In the genomic region with DNA sequence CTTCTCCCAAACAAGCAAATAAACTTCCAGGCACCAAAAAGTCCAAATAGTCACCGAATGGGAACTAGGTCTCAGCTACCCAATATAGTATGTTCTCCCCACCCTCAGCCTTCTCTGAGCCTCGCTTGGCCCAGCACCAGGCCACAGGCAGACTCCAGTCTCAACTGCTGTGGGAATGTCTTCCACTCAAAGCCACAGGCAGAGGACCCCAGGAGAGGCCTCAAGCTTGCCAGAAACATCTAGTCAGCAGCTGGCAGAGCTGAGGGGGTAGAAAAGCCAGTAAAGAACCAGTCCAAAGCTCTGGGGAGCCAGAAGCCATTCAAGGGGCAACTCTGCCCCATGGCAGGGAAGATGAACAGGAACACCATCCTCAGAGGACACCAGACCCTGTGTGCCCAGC, we compare ENCODE assay signal across 12 cellular contexts. TPM values are rescaled to one million over a fixed set of nuclear protein-coding genes. Genes with fewer than 3 reads are reported as not detected.
DNase-seq lines count a peak whose midpoint lies in the region; ATAC-seq and TF ChIP-seq lines count a peak whose summit lies in the region.
"Had no signal": no experiment of that assay in that cellular context is flagged by ENCODE, and none has a peak within 500 bp of the region (broad histone marks: within the 10 kb centered on the region; RNA-seq: fewer than 3 reads in every experiment).

No MANE protein-coding gene starts in this region.

- H2BK15ac ChIP-seq in mesenchymal stem cell (ENCODE audit: low read depth, poor library complexity, severe bottlenecking), result peak overlapping the region; percentile 50

- 38 to 60% (median 53%) methylated on average over 2 of the region's 2 CpGs for whole genome bisulfite sequencing in heart left ventricle, 4 donors
- WGBS in mesenchymal stem cell, result 94% methylated on average over 2 of the region's 2 CpGs
- 64 to 83% methylated on average over 2 of the region's 2 CpGs for WGBS in thyroid gland, 2 donors

- peak overlapping the region in 1 of 2 experiments; percentile 16 for H3K18ac ChIP-seq in mesenchymal stem cell (ENCODE audit: low read depth in 1 of 2, low read length in 2 of 2)

- H3K27me3 Mint-ChIP-seq in activated T-helper 1 cell treated with anti-CD3 and anti-CD28 coated beads, Interleukin-12 subunit alpha, Interleukin-12 subunit beta, Interleukin-2, Interleukin-4 antibody, amounts not matched to agents 30 ng/mL and 10 ng/mL and 1 ng/mL, durations not matched to agents 14 hours and 24 hours and 36 hours (ENCODE audit: insufficient read depth), result no peaks in the 10 kb centered on the region
- H3K27me3 Mint-ChIP-seq in CD14-positive monocyte (ENCODE audit: low read depth in 3 of 3), result peaks cover 0 to 6% (median 1%) of the 10 kb centered on the region in 3 donors
- H3K27me3 Mint-ChIP-seq: progenitor cell of endocrine pancreas had no signal

- H3K27me3 ChIP-seq in heart left ventricle (no peaks in the 10 kb centered on the region), mesenchymal stem cell (ENCODE audit: control insufficient read depth in 1 of 2, insufficient read depth in 1 of 2, low read length in 2 of 2) (no peaks in the 10 kb centered on the region), thyroid gland (no peaks in the 10 kb centered on the region)
- H3K27me3 ChIP-seq: colonic mucosa had no signal

- peak overlapping the region; percentile 41 for H3K4me3 Mint-ChIP-seq in activated T-helper 1 cell treated with anti-CD3 and anti-CD28 coated beads, Interleukin-12 subunit alpha, Interleukin-12 subunit beta, Interleukin-2, Interleukin-4 antibody, amounts not matched to agents 30 ng/mL and 10 ng/mL and 1 ng/mL, durations not matched to agents 14 hours and 24 hours and 36 hours
- H3K4me3 Mint-ChIP-seq in CD14-positive monocyte, result no peak overlapping the region

- H3K14ac ChIP-seq in mesenchymal stem cell (ENCODE audit: low read length in 2 of 2), result peak overlapping the region in 1 of 2 experiments; percentile 57

- peaks cover 0 to 17% (median 12%) of the 10 kb centered on the region in 9 donors for H3K36me3 ChIP-seq in heart left ventricle
- peaks cover 14 to 17% of the 10 kb centered on the region in 2 experiments for H3K36me3 ChIP-seq in mesenchymal stem cell (ENCODE audit: control insufficient read depth in 1 of 2, insufficient read depth in 2 of 2, low read depth in 1 of 2, low read length in 2 of 2)
- H3K36me3 ChIP-seq in thyroid gland, result no peaks in the 10 kb centered on the region
- H3K36me3 ChIP-seq: colonic mucosa, thoracic aorta had no signal

- H2BK12ac ChIP-seq in mesenchymal stem cell (ENCODE audit: low read length in 2 of 2), result peak overlapping the region; percentile 35 to 87

- peaks cover 47% of the 10 kb centered on the region for H3K36me3 Mint-ChIP-seq in activated T-helper 1 cell treated with anti-CD3 and anti-CD28 coated beads, Interleukin-12 subunit alpha, Interleukin-12 subunit beta, Interleukin-2, Interleukin-4 antibody, amounts not matched to agents 30 ng/mL and 10 ng/mL and 1 ng/mL, durations not matched to agents 14 hours and 24 hours and 36 hours (ENCODE audit: low read depth)
- H3K36me3 Mint-ChIP-seq in CD14-positive monocyte, result peaks cover 8 to 23% of the 10 kb centered on the region in 2 donors

- H3K27ac Mint-ChIP-seq in activated T-helper 1 cell treated with anti-CD3 and anti-CD28 coated beads, Interleukin-12 subunit alpha, Interleukin-12 subunit beta, Interleukin-2, Interleukin-4 antibody, amounts not matched to agents 30 ng/mL and 10 ng/mL and 1 ng/mL, durations not matched to agents 14 hours and 24 hours and 36 hours, result peak overlapping the region; percentile 82
- H3K27ac Mint-ChIP-seq in CD14-positive monocyte, result peak overlapping the region in 1 of 7 donors; percentile 47

- ATAC-seq in heart left ventricle (no peak), HG03095 (IDR thresholded peaks at IDR 0.05; ENCODE audit: unreplicated experiment) (no peak)

- H3K4me2 ChIP-seq in mesenchymal stem cell (ENCODE audit: low read length, poor library complexity, severe bottlenecking), result no peak overlapping the region

- no peak overlapping the region for H3K23ac ChIP-seq in mesenchymal stem cell (ENCODE audit: low read length in 2 of 2)

- no peaks in the 10 kb centered on the region for H3K9me3 Mint-ChIP-seq in activated T-helper 1 cell treated with anti-CD3 and anti-CD28 coated beads, Interleukin-12 subunit alpha, Interleukin-12 subunit beta, Interleukin-2, Interleukin-4 antibody, amounts not matched to agents 30 ng/mL and 10 ng/mL and 1 ng/mL, durations not matched to agents 14 hours and 24 hours and 36 hours
- peaks cover 0 to 3% (median 0%) of the 10 kb centered on the region in 7 donors for H3K9me3 Mint-ChIP-seq in CD14-positive monocyte

- no peak for TF ChIP-seq POLR2A in heart left ventricle (IDR thresholded peaks at IDR 0.05)
- no peak for TF ChIP-seq POLR2A in thyroid gland (IDR thresholded peaks at IDR 0.05)

- peaks cover 88% of the 10 kb centered on the region for H3K4me1 Mint-ChIP-seq in activated T-helper 1 cell treated with anti-CD3 and anti-CD28 coated beads, Interleukin-12 subunit alpha, Interleukin-12 subunit beta, Interleukin-2, Interleukin-4 antibody, amounts not matched to agents 30 ng/mL and 10 ng/mL and 1 ng/mL, durations not matched to agents 14 hours and 24 hours and 36 hours (ENCODE audit: low read depth)
- peaks cover 58% of the 10 kb centered on the region for H3K4me1 Mint-ChIP-seq in CD14-positive monocyte

- no peak overlapping the region for H3K4ac ChIP-seq in mesenchymal stem cell (ENCODE audit: low read depth in 1 of 2, low read length in 2 of 2)

- no peak overlapping the region for H3K9ac ChIP-seq in mesenchymal stem cell (ENCODE audit: low read length)
- H3K9ac ChIP-seq: GM23248 had no signal

- no peak overlapping the region for H2AFZ ChIP-seq in mesenchymal stem cell (ENCODE audit: low read depth, low read length)
- H2AFZ ChIP-seq: GM23248 had no signal

- no peak overlapping the region for H4K8ac ChIP-seq in mesenchymal stem cell (ENCODE audit: low read length)

- H3K79me1 ChIP-seq in mesenchymal stem cell (replicated peaks; ENCODE audit: low read length, poor library complexity, severe bottlenecking), result peaks cover 35% of the 10 kb centered on the region

- no peak overlapping the region for H2BK5ac ChIP-seq in mesenchymal stem cell (ENCODE audit: low read depth, low read length, poor library complexity, severe bottlenecking)

- H3K27ac ChIP-seq in heart left ventricle, result peak overlapping the region in 10 of 12 donors; percentile 33 to 92 (median 86)
- H3K27ac ChIP-seq in mesenchymal stem cell (ENCODE audit: low read length, poor library complexity, severe bottlenecking), result no peak overlapping the region
- H3K27ac ChIP-seq in thyroid gland, result peak overlapping the region in 2 of 3 donors; percentile 70 to 82
- H3K27ac ChIP-seq: colonic mucosa, GM23248 had no signal

- TF ChIP-seq CTCF in heart left ventricle (IDR thresholded peaks at IDR 0.05) (no peak), thyroid gland (IDR thresholded peaks at IDR 0.05) (no peak), CD14-positive monocyte (IDR thresholded peaks at IDR 0.05) (no peak)

- H3K9me3 ChIP-seq in heart left ventricle (no peaks in the 10 kb centered on the region), mesenchymal stem cell (ENCODE audit: control insufficient read depth, low read length) (no peaks in the 10 kb centered on the region), thyroid gland (no peaks in the 10 kb centered on the region)
- H3K9me3 ChIP-seq: colonic mucosa, thoracic aorta had no signal

- DNase-seq in heart left ventricle (no peak), cardiac septum (ENCODE audit: low spot score) (no peak), mesenchymal stem cell (no peak), thyroid gland (no peak), CD14-positive monocyte (ENCODE audit: low spot score) (no peak), NCI-H1694 treated with DMSO at 0.1 percent for 48 hours (lab: John Stamatoyannopoulos, UW) (no peak)
- no peak for DNase-seq in activated T-helper 1 cell treated with anti-CD3 and anti-CD28 coated beads, Interleukin-12 subunit alpha, Interleukin-12 subunit beta, Interleukin-2, Interleukin-4 antibody, amounts not matched to agents 30 ng/mL and 10 ng/mL and 1 ng/mL, durations not matched to agents 14 hours and 24 hours and 36 hours (ENCODE audit: low spot score)
- DNase-seq: colonic mucosa, GM23248 had no signal

- H2BK120ac ChIP-seq in mesenchymal stem cell (ENCODE audit: low read depth, low read length), result no peak overlapping the region

- H3K4me3 ChIP-seq in heart left ventricle (no peak overlapping the region), mesenchymal stem cell (ENCODE audit: insufficient read depth in 1 of 2, low read depth in 1 of 2, low read length in 2 of 2) (no peak overlapping the region), thyroid gland (replicated peaks in 1 of 3) (no peak overlapping the region)
- H3K4me3 ChIP-seq: colonic mucosa, GM23248, thoracic aorta had no signal

- peak overlapping the region; percentile 12 for H4K91ac ChIP-seq in mesenchymal stem cell (ENCODE audit: low read length)

- H2AK5ac ChIP-seq in mesenchymal stem cell (ENCODE audit: low read length, severe bottlenecking), result no peak overlapping the region

- intact Hi-C loops in heart left ventricle (cut with DNase I) (loop anchor here in 1 of 10 donors (5.0 kb wide), 1 partner anchor 37 kb away; no protein-coding TSS in a partner anchor), cardiac septum (cut with DNase I) (no loop called here), thyroid gland (cut with DNase I) (no loop called here), CD14-positive monocyte (cut with micrococcal nuclease) (no loop called here)
- intact Hi-C loops in activated T-helper 1 cell treated with anti-CD3 and anti-CD28 coated beads, Interleukin-12 subunit alpha, Interleukin-12 subunit beta, Interleukin-2, Interleukin-4 antibody, amounts not matched to agents 30 ng/mL and 10 ng/mL and 1 ng/mL, durations not matched to agents 14 hours and 24 hours and 36 hours (cut with micrococcal nuclease), result no loop called here

- peaks cover 18 to 94% (median 75%) of the 10 kb centered on the region in 12 donors for H3K4me1 ChIP-seq in heart left ventricle
- peaks cover 16% of the 10 kb centered on the region for H3K4me1 ChIP-seq in mesenchymal stem cell (ENCODE audit: control insufficient read depth, insufficient read depth, low read depth, low read length)
- peaks cover 53 to 91% of the 10 kb centered on the region in 2 donors for H3K4me1 ChIP-seq in thyroid gland

RNA-seq across cellular contexts. Expression of a gene that starts 41.8 kb away (rescaled TPM):
- total RNA-seq in heart left ventricle (10 to 100 TPM in 7 of 9 donors, 1 to 10 TPM in 2; 8.7 to 33.9 (median 14.3) TPM), cardiac septum (19.8 TPM), thyroid gland (10 to 100 TPM; 30.9 to 41.8 (median 35.1) TPM)
- polyA plus RNA-seq in heart left ventricle (1 to 10 TPM; 5.9 to 7.8 TPM), CD14-positive monocyte (1 to 10 TPM; 1.5 to 1.7 TPM)
- total RNA-seq in activated T-helper 1 cell treated with anti-CD3 and anti-CD28 coated beads, Interleukin-12 subunit alpha, Interleukin-12 subunit beta, Interleukin-2, Interleukin-4 antibody, amounts not matched to agents 30 ng/mL and 10 ng/mL and 1 ng/mL, durations not matched to agents 14 hours and 24 hours and 36 hours, result 43.0 and 46.1 TPM in 2 replicates
- 17.7 TPM for polyA plus RNA-seq in mesenchymal stem cell (2013, experiment 1 of 2)
- 19.1 TPM for polyA plus RNA-seq in mesenchymal stem cell (2013, experiment 2 of 2)

RNA-seq across cellular contexts. Expression of a gene that starts 42.0 kb away (rescaled TPM):
- total RNA-seq in heart left ventricle (10 to 100 TPM; 12.7 to 25.5 (median 20.9) TPM), cardiac septum (30.1 TPM), thyroid gland (10 to 100 TPM; 29.5 to 39.7 (median 34.4) TPM)
- polyA plus RNA-seq in heart left ventricle (10 to 100 TPM; 12.0 to 21.1 TPM), CD14-positive monocyte (under 1 TPM; 0.14 to 0.57 TPM)
- total RNA-seq in activated T-helper 1 cell treated with anti-CD3 and anti-CD28 coated beads, Interleukin-12 subunit alpha, Interleukin-12 subunit beta, Interleukin-2, Interleukin-4 antibody, amounts not matched to agents 30 ng/mL and 10 ng/mL and 1 ng/mL, durations not matched to agents 14 hours and 24 hours and 36 hours, result 10.4 and 12.7 TPM in 2 replicates
- 6.3 TPM for polyA plus RNA-seq in mesenchymal stem cell (2013, experiment 1 of 2)
- 7.2 TPM for polyA plus RNA-seq in mesenchymal stem cell (2013, experiment 2 of 2)

RNA-seq across cellular contexts. Expression of a gene that starts 59.9 kb away (rescaled TPM):
- total RNA-seq in heart left ventricle (under 1 TPM; 0.23 to 0.78 (median 0.48) TPM), cardiac septum (0.48 TPM), thyroid gland (1 to 10 TPM; 1.1 to 2.1 (median 1.4) TPM)
- polyA plus RNA-seq in heart left ventricle (under 1 TPM; 0.17 to 0.30 TPM), CD14-positive monocyte (not detected)
- 0.29 and 0.62 TPM in 2 replicates for total RNA-seq in activated T-helper 1 cell treated with anti-CD3 and anti-CD28 coated beads, Interleukin-12 subunit alpha, Interleukin-12 subunit beta, Interleukin-2, Interleukin-4 antibody, amounts not matched to agents 30 ng/mL and 10 ng/mL and 1 ng/mL, durations not matched to agents 14 hours and 24 hours and 36 hours
- polyA plus RNA-seq in mesenchymal stem cell (2013, experiment 1 of 2), result 0.10 TPM
- 0.07 TPM for polyA plus RNA-seq in mesenchymal stem cell (2013, experiment 2 of 2)
